ENCODE assay signal across 12 cellular contexts in the genomic region with DNA sequence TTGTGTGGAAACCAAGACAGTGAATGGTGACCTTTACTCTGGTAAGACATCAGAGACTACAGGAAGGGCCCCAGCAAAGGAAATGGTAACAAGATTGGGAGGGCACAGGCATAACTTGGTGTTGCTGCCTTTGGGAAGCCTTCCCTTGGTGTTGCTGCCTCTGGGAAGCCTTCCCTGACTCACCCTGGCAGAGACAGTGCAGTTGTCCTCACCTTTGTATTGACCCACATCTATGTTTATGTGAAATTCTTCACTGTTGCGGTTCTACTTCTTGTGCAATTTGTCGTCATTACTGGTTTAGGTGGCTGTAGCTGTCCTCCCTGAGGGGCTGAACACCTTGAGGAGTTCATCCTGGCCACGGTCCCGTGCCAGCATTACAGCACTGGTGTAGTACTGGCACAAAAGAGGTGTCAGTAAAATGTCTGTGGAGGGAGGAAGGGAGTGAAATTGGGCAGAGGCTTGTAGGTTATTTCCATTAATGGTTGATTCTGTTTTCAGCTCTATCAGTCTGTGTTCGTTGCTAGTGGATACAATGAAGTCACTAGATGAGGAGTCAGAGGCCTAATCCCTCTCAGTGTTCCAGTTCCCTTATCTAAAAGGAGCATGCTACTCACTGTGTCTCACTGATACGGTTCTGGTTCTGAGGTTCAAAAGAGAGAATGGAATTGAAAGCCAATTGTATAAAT. TPM values are rescaled to one million over a fixed set of nuclear protein-coding genes. Genes with fewer than 3 reads are reported as not detected.
DNase-seq lines count a peak whose midpoint lies in the region; ATAC-seq and TF ChIP-seq lines count a peak whose summit lies in the region.
"Had no signal": no experiment of that assay in that cellular context is flagged by ENCODE, and none has a peak within 500 bp of the region (broad histone marks: within the 10 kb centered on the region; RNA-seq: fewer than 3 reads in every experiment).

No MANE protein-coding gene starts in this region.

- no peaks in the 10 kb centered on the region for H3K79me2 ChIP-seq in GM23338 (replicated peaks; ENCODE audit: insufficient read depth)

- H4K20me1 ChIP-seq in GM23338 (replicated peaks; ENCODE audit: insufficient read depth): peaks cover 5% of the 10 kb centered on the region; the same call in 1 of the 2 replicates

- DNase-seq in HT1080 (ENCODE audit: low read depth) (peak; percentile 67), adipocyte (ENCODE audit: low read depth) (peak; percentile 28), cardiac muscle cell (ENCODE audit: low read depth in 1 of 2, low spot score in 1 of 2) (peak in 1 of 2 donors; percentile 82), tibial nerve (ENCODE audit: low spot score in 2 of 2) (no peak), left colon (no peak), NCI-H1105 (lab: John Stamatoyannopoulos, UW) (no peak), GM23338 (ENCODE audit: low spot score) (no peak)
- DNase-seq: NCI-H1930; stimulated activated naive B cell treated with anti-CD40 and anti-IgM and Interleukin-4, amounts not matched to agents 10 μg/mL and 1 μg/mL and 100 μg/mL, for 72 hours had no signal

- H3K4me1 ChIP-seq in adipocyte (ENCODE audit: control insufficient read depth, insufficient read depth, low read length) (peaks cover 12% of the 10 kb centered on the region), cardiac muscle cell (ENCODE audit: low read depth) (peaks cover 11% of the 10 kb centered on the region), tibial nerve (peaks cover 0 to 10% (median 6%) of the 10 kb centered on the region in 4 donors), GM23338 (ENCODE audit: insufficient read depth) (no peaks in the 10 kb centered on the region)

- no peak for TF ChIP-seq POLR2A in tibial nerve (IDR thresholded peaks at IDR 0.05)

- no peak for TF ChIP-seq CTCF in cardiac muscle cell (IDR thresholded peaks at IDR 0.05; ENCODE audit: low read depth, low read length)
- no peak for TF ChIP-seq CTCF in tibial nerve (IDR thresholded peaks at IDR 0.05)
- no peak for TF ChIP-seq CTCF in GM23338 (conservative IDR thresholded peaks at IDR 0.05; ENCODE audit: low read depth in 2 of 2)

- TF ChIP-seq EP300 in tibial nerve (IDR thresholded peaks at IDR 0.05): no peak

- H3K4me1 Mint-ChIP-seq in GM23338: no peaks in the 10 kb centered on the region

- H3K27me3 Mint-ChIP-seq in GM23338 (ENCODE audit: insufficient read depth, low read depth, poor library complexity): no peaks in the 10 kb centered on the region
- H3K27me3 Mint-ChIP-seq: stimulated activated naive B cell treated with anti-CD40 and anti-IgM and Interleukin-4, amounts not matched to agents 10 μg/mL and 1 μg/mL and 100 μg/mL, for 72 hours had no signal

- no peak for ATAC-seq in left colon
- no peak for ATAC-seq in GM23338
- ATAC-seq: stimulated activated naive B cell treated with anti-CD40 and anti-IgM and Interleukin-4, amounts not matched to agents 10 μg/mL and 1 μg/mL and 100 μg/mL, for 72 hours had no signal

- peaks cover 63% of the 10 kb centered on the region for H3K36me3 ChIP-seq in adipocyte (ENCODE audit: control insufficient read depth, insufficient read depth, low read length, severe bottlenecking)
- H3K36me3 ChIP-seq in cardiac muscle cell: no peaks in the 10 kb centered on the region
- peaks cover 0 to 64% (median 0%) of the 10 kb centered on the region in 3 donors for H3K36me3 ChIP-seq in tibial nerve
- peaks cover 9% of the 10 kb centered on the region; the same call in 1 of the 2 replicates for H3K36me3 ChIP-seq in GM23338 (ENCODE audit: insufficient read depth)

- H3F3A ChIP-seq in GM23338 (replicated peaks; ENCODE audit: low read depth): no peaks in the 10 kb centered on the region

- H3K4me3 Mint-ChIP-seq in GM23338: no peak overlapping the region
- H3K4me3 Mint-ChIP-seq: stimulated activated naive B cell treated with anti-CD40 and anti-IgM and Interleukin-4, amounts not matched to agents 10 μg/mL and 1 μg/mL and 100 μg/mL, for 72 hours had no signal

- peak overlapping the region; percentile 32 for H3K4me3 ChIP-seq in adipocyte (ENCODE audit: low read length)
- H3K4me3 ChIP-seq in cardiac muscle cell: no peak overlapping the region
- H3K4me3 ChIP-seq in tibial nerve: no peak overlapping the region
- H3K4me3 ChIP-seq in GM23338: no peak overlapping the region

- H3K9me2 ChIP-seq in GM23338 (ENCODE audit: insufficient read depth): no peaks in the 10 kb centered on the region

- H3K27me3 ChIP-seq in adipocyte (replicated peaks; ENCODE audit: control insufficient read depth, insufficient read depth, low read length): no peaks in the 10 kb centered on the region
- H3K27me3 ChIP-seq in cardiac muscle cell: no peaks in the 10 kb centered on the region
- no peaks in the 10 kb centered on the region for H3K27me3 ChIP-seq in tibial nerve
- H3K27me3 ChIP-seq in GM23338 (ENCODE audit: insufficient read depth): no peaks in the 10 kb centered on the region

- H3K36me3 Mint-ChIP-seq in GM23338 (ENCODE audit: low read depth): no peaks in the 10 kb centered on the region; the same call in 2 of the 3 replicates

- no peak overlapping the region for H3K9ac ChIP-seq in adipocyte (ENCODE audit: low read length)

- peak overlapping the region; percentile 4 for H3K27ac ChIP-seq in cardiac muscle cell
- H3K27ac ChIP-seq in tibial nerve: peak overlapping the region in 3 of 4 donors; percentile 20 to 78 (median 63)
- no peak overlapping the region for H3K27ac ChIP-seq in GM23338 (ENCODE audit: low read depth)
- H3K27ac ChIP-seq: epithelial cell of prostate, VCaP had no signal

- 75 to 79% methylated on average over 6 of the region's 6 CpGs for WGBS in tibial nerve, 2 donors

- no peak overlapping the region for H3K4me2 ChIP-seq in GM23338

- H3K9me3 Mint-ChIP-seq in GM23338: no peaks in the 10 kb centered on the region
- H3K9me3 Mint-ChIP-seq: stimulated activated naive B cell treated with anti-CD40 and anti-IgM and Interleukin-4, amounts not matched to agents 10 μg/mL and 1 μg/mL and 100 μg/mL, for 72 hours had no signal

- intact Hi-C loops in left colon (cut with DNase I, micrococcal nuclease): no loop called here

- no peaks in the 10 kb centered on the region for H3K9me3 ChIP-seq in adipocyte (ENCODE audit: control insufficient read depth, low read length)
- H3K9me3 ChIP-seq in cardiac muscle cell (ENCODE audit: low read depth): no peaks in the 10 kb centered on the region
- no peaks in the 10 kb centered on the region for H3K9me3 ChIP-seq in tibial nerve

- H3K27ac Mint-ChIP-seq in GM23338: no peak overlapping the region
- H3K27ac Mint-ChIP-seq: stimulated activated naive B cell treated with anti-CD40 and anti-IgM and Interleukin-4, amounts not matched to agents 10 μg/mL and 1 μg/mL and 100 μg/mL, for 72 hours had no signal

- H2AFZ ChIP-seq in GM23338: no peak overlapping the region

TF ChIP-seq in GM23338, 12 proteins besides CTCF, POLR2A, EP300 and RAD21 (continues in another document):
- TF ChIP-seq EZH2phosphoT487 (IDR thresholded peaks at IDR 0.05; ENCODE audit: unreplicated experiment): no peak
- no peak for TF ChIP-seq STAT1 (IDR thresholded peaks at IDR 0.05; ENCODE audit: unreplicated experiment)
- TF ChIP-seq ZNF114 (CRISPR knock-in tag; IDR thresholded peaks at IDR 0.05): no peak
- no peak for TF ChIP-seq NANOG (IDR thresholded peaks at IDR 0.05; ENCODE audit: borderline replicate concordance)
- TF ChIP-seq, protein P1, sequence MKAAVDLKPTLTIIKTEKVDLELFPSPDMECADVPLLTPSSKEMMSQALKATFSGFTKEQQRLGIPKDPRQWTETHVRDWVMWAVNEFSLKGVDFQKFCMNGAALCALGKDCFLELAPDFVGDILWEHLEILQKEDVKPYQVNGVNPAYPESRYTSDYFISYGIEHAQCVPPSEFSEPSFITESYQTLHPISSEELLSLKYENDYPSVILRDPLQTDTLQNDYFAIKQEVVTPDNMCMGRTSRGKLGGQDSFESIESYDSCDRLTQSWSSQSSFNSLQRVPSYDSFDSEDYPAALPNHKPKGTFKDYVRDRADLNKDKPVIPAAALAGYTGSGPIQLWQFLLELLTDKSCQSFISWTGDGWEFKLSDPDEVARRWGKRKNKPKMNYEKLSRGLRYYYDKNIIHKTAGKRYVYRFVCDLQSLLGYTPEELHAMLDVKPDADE (IDR thresholded peaks at IDR 0.05): no peak

RNA-seq across cellular contexts. Expression of gene IFT122, which starts 21.6 kb away (rescaled TPM):
- total RNA-seq in HT1080 (2014; rRNA removed; shearing (Covaris generic)): 12.2 and 14.6 TPM in 2 replicates
- 8.6 and 10.1 TPM in 2 replicates for polyA plus RNA-seq in HT1080 (2015; cell fraction: cytosol; rRNA removed)
- 32.8 and 38.8 TPM in 2 replicates for polyA plus RNA-seq in HT1080 (2015; cell fraction: nucleus; rRNA removed)
- 28.3 and 31.5 TPM in 2 replicates for total RNA-seq in cardiac muscle cell
- 21.9 and 40.0 TPM in 2 replicates for polyA plus RNA-seq in cardiac muscle cell
- total RNA-seq in tibial nerve: 10 to 100 TPM; 36.6 to 74.4 (median 43.3) TPM
- 10 to 100 TPM; 18.8 to 21.6 TPM for total RNA-seq in left colon
- total RNA-seq in GM23338 (2014; rRNA removed; shearing (Covaris generic)): 30.2 and 38.8 TPM in 2 replicates
- polyA plus RNA-seq in GM23338 (2016; fragmentation: Nextera tagmentation; extraction: Ambion mirVana): 10.2 and 10.9 TPM in 2 replicates

RNA-seq across cellular contexts. Expression of gene MBD4, which starts 21.9 kb away (rescaled TPM):
- 26.0 and 35.7 TPM in 2 replicates for total RNA-seq in HT1080 (2014; rRNA removed; shearing (Covaris generic))
- polyA plus RNA-seq in HT1080 (2015; cell fraction: cytosol; rRNA removed): 20.8 and 25.3 TPM in 2 replicates
- 47.6 and 51.1 TPM in 2 replicates for polyA plus RNA-seq in HT1080 (2015; cell fraction: nucleus; rRNA removed)
- total RNA-seq in cardiac muscle cell (16.2 and 30.0 TPM in 2 replicates), tibial nerve (10 to 100 TPM; 15.5 to 42.0 (median 32.8) TPM), left colon (10 to 100 TPM; 21.8 to 23.6 TPM)
- polyA plus RNA-seq in cardiac muscle cell (39.8 and 60.8 TPM in 2 replicates), GM23338 (2016; fragmentation: Nextera tagmentation; extraction: Ambion mirVana) (51.8 and 59.3 TPM in 2 replicates)
- 26.4 and 33.9 TPM in 2 replicates for total RNA-seq in GM23338 (2014; rRNA removed; shearing (Covaris generic))

RNA-seq across cellular contexts. Expression of gene EFCAB12, which starts 33.2 kb away (rescaled TPM):
- total RNA-seq in HT1080 (2014; rRNA removed; shearing (Covaris generic)): not detected in 2 replicates
- 0.05 TPM in 1 of 2 replicates, not detected in the other for polyA plus RNA-seq in HT1080 (2015; cell fraction: cytosol; rRNA removed)
- 0.04 and 0.09 TPM in 2 replicates for polyA plus RNA-seq in HT1080 (2015; cell fraction: nucleus; rRNA removed)
- 0.48 and 0.85 TPM in 2 replicates for total RNA-seq in cardiac muscle cell
- 0.49 and 1.7 TPM in 2 replicates for polyA plus RNA-seq in cardiac muscle cell
- total RNA-seq in tibial nerve: 1 to 10 TPM in 1 of 4 donors, under 1 TPM in 3; 0.22 to 2.2 (median 0.46) TPM
- total RNA-seq in left colon: under 1 TPM; 0.56 to 0.58 TPM
- total RNA-seq in GM23338 (2014; rRNA removed; shearing (Covaris generic)): 0.24 and 0.54 TPM in 2 replicates
- 0.17 and 0.65 TPM in 2 replicates for polyA plus RNA-seq in GM23338 (2016; fragmentation: Nextera tagmentation; extraction: Ambion mirVana)
- total RNA-seq: kidney epithelial cell had no signal

Comparison
In these comparisons a context has a peak if more than half of its experiments do, and no peak if none do; other contexts are left out.
1. DNase-seq: peak in HT1080 (single experiment) and adipocyte (single experiment); none in tibial nerve (0 of 2), left colon (0 of 2), NCI-H1105 (single experiment) and GM23338 (single experiment).